17 cellular contexts compared by ENCODE assay signal in genomic region chr13:112821340-112822055, GRCh38.
DNase-seq lines count a peak whose midpoint lies in the region; ATAC-seq, FAIRE-seq and TF ChIP-seq lines count a peak whose summit lies in the region.
"Had no signal": no experiment of that assay in that cellular context is flagged by ENCODE, and none has a peak within 500 bp of the region (broad histone marks: within the 10 kb centered on the region; RNA-seq: fewer than 3 reads in every experiment).

No MANE protein-coding gene starts in this region.

- peaks cover 0 to 3% of the 10 kb centered on the region in 2 donors for H3K4me1 ChIP-seq in gastrocnemius medialis

- H3K9me3 ChIP-seq in gastrocnemius medialis: no peaks in the 10 kb centered on the region
- H3K9me3 ChIP-seq: SK-N-SH had no signal

- in situ Hi-C loops in gastrocnemius medialis (cut with MboI; ENCODE audit: low sequenced_read_pairs in 4 of 4): no loop called here

- POLR2A ChIA-PET in BJ (lab: Charles Lee): no interaction called here

- H3K36me3 ChIP-seq in BJ (ENCODE audit: control insufficient read depth, insufficient read depth, low read length) (peaks cover 1% of the 10 kb centered on the region), gastrocnemius medialis (peaks cover 0 to 25% of the 10 kb centered on the region in 2 donors)

- H3K27ac ChIP-seq in gastrocnemius medialis: peak overlapping the region in 3 of 4 donors; percentile 38 to 50 (median 48)
- H3K27ac ChIP-seq: PC-9 had no signal

- ATAC-seq in gastrocnemius medialis (peak; percentile 84 to 90), GM21529 (IDR thresholded peaks at IDR 0.05; ENCODE audit: unreplicated experiment) (no peak)

- intact Hi-C loops in gastrocnemius medialis (cut with DNase I; ENCODE audit: low total_unique reads): no loop called here

- peak; percentile 11 for DNase-seq in BJ (ENCODE audit: low read depth)
- DNase-seq in H54 (ENCODE audit: insufficient read length, low spot score): no peak
- DNase-seq in foreskin fibroblast: peak; percentile 14 to 30
- DNase-seq in gastrocnemius medialis: no peak
- DNase-seq in NCI-H2171 (lab: John Stamatoyannopoulos, UW): no peak
- DNase-seq in stimulated activated CD4-positive, alpha-beta T cell treated with anti-CD3 and anti-CD28 coated beads, Interleukin-2, amount 100 ng/mL, for 24 hours: no peak
- DNase-seq: C1 segment of cervical spinal cord, KG1, NCI-H1092, NCI-H1694, NCI-H2107, NCI-H345, PC-9, SK-N-SH had no signal

- H3K4me3 ChIP-seq in BJ (ENCODE audit: low read depth, low read length) (no peak overlapping the region), foreskin fibroblast (ENCODE audit: low read depth in 1 of 2, low read length in 2 of 2) (no peak overlapping the region), gastrocnemius medialis (no peak overlapping the region)
- H3K4me3 ChIP-seq: PC-9 had no signal

- H3K27me3 ChIP-seq in BJ (ENCODE audit: control insufficient read depth, insufficient read depth, low read length) (no peaks in the 10 kb centered on the region), gastrocnemius medialis (no peaks in the 10 kb centered on the region)

- CTCF ChIA-PET in BJ (lab: Yijun Ruan, JAX): interaction anchor here (1.0 kb wide), 1 partner anchor 9 kb away, joined by 3 read pairs; no protein-coding TSS in a partner anchor

- TF ChIP-seq POLR2A in H54 (IDR thresholded peaks at IDR 0.05; ENCODE audit: low read depth, low read length) (no peak), gastrocnemius medialis (IDR thresholded peaks at IDR 0.05) (no peak)

- TF ChIP-seq CTCF in BJ (IDR thresholded peaks at IDR 0.05; ENCODE audit: insufficient read depth, low read depth, low read length) (no peak), foreskin fibroblast (IDR thresholded peaks at IDR 0.05; ENCODE audit: low read depth, low read length) (no peak), gastrocnemius medialis (IDR thresholded peaks at IDR 0.05 in 4 of 5, conservative IDR thresholded peaks at IDR 0.05 in 1 of 5) (no peak)

- peak; percentile 45 for FAIRE-seq in H54 (lab: Jason Lieb, UNC)
- FAIRE-seq: GM12891, H1 had no signal

Comparison
In these comparisons a context has a peak if more than half of its experiments do, and no peak if none do; other contexts are left out.
1. DNase-seq: peak in BJ (single experiment) and foreskin fibroblast (2 of 2); none in H54 (single experiment), gastrocnemius medialis (0 of 2), NCI-H2171 (single experiment) and stimulated activated CD4-positive, alpha-beta T cell treated with anti-CD3 and anti-CD28 coated beads, Interleukin-2, amount 100 ng/mL, for 24 hours (0 of 2).